In the genomic region with DNA sequence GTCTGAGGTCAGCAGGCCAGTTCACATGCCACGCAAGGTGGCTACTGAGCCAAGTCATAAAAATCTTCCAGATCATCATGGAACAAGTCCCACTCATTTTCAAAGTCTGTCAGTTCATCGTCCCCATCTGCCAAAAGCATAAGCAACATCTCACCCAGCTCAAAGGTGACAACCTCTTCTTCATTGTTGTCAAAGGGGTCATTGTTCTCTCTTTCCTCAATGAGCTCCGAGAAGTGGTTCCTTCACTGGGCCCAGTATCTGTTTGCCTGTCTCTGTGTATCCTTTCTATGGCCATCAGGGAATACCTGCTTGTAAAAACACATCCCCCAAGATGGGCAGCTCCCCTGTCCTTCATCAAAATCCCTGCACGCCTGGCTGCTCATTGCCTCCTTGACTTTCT, we compare ENCODE assay signal across 9 cellular contexts. TPM values are rescaled to one million over a fixed set of nuclear protein-coding genes. Genes with fewer than 3 reads are reported as not detected.
"Had no signal": no experiment of that assay in that cellular context is flagged by ENCODE, and none has a peak within 500 bp of the region (broad histone marks: within the 10 kb centered on the region; RNA-seq: fewer than 3 reads in every experiment).

No MANE protein-coding gene starts in this region.

- FAIRE-seq: G401.6, GM12878, GM12891, GM12892, GM18507, GM19239 had no signal

- ATAC-seq: GM12878 had no signal

- DNase-seq: GDM1, GF-D8 had no signal

- H3K4me3 ChIP-seq: GM12878 had no signal

RNA-seq across cellular contexts. Expression of gene ZNF334, which starts 49.5 kb away (rescaled TPM):
- total RNA-seq: G401 had no signal
